In the genomic region with DNA sequence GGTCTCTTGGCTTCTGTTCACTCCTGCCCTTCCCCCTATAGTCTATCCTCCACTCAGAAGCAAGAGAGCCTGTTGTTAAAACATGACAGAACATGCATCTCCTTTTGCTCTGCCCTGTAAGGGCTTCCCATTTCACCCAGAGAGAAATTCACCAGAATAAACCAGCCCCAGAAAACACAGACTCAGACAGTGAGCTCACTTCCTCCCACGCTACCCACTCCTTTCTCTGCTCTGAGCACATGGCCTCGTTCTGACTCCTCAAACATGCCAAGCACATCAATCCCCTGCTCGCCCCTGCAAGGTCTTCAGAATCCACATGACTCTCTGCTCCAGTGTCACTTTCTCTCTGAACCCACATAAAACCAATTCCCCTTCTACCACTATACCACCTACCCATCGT, we compare ENCODE assay signal across 13 cellular contexts. TPM values are rescaled to one million over a fixed set of nuclear protein-coding genes. Genes with fewer than 3 reads are reported as not detected.
DNase-seq lines count a peak whose midpoint lies in the region; ATAC-seq, FAIRE-seq and TF ChIP-seq lines count a peak whose summit lies in the region.
"Had no signal": no experiment of that assay in that cellular context is flagged by ENCODE, and none has a peak within 500 bp of the region (broad histone marks: within the 10 kb centered on the region; RNA-seq: fewer than 3 reads in every experiment).

No MANE protein-coding gene starts in this region.

- 68 to 70% methylated on average over 4 of the region's 4 CpGs for WGBS in heart right ventricle, 2 donors
- 69% methylated on average over 4 of the region's 4 CpGs for WGBS in hepatocyte (ENCODE audit: low lambda C conversion rate, missing lambda C conversion rate)

- no peak for TF ChIP-seq CTCF in heart right ventricle (IDR thresholded peaks at IDR 0.05)
- TF ChIP-seq CTCF in right atrium auricular region (IDR thresholded peaks at IDR 0.05) = no peak
- TF ChIP-seq CTCF in keratinocyte (optimal IDR thresholded peaks at IDR 0.05 in 1 of 3, IDR thresholded peaks at IDR 0.05 in 1 of 3, conservative IDR thresholded peaks at IDR 0.05 in 1 of 3; ENCODE audit: extremely low read depth in 1 of 3, insufficient read depth in 2 of 3, low read length in 3 of 3) = no peak
- no peak for TF ChIP-seq CTCF in hepatocyte (IDR thresholded peaks at IDR 0.05; ENCODE audit: poor library complexity)

- peaks cover 31% of the 10 kb centered on the region for H3K79me2 ChIP-seq in keratinocyte (ENCODE audit: control insufficient read depth, insufficient read depth, low read length)
- peaks cover 44% of the 10 kb centered on the region for H3K79me2 ChIP-seq in hepatocyte
- H3K79me2 ChIP-seq: parathyroid adenoma had no signal

- H3K9ac ChIP-seq in keratinocyte (ENCODE audit: control insufficient read depth, extremely low read depth, insufficient read depth, low read length) = no peak overlapping the region
- H3K9ac ChIP-seq: parathyroid adenoma had no signal

- peaks cover 0 to 12% (median 0%) of the 10 kb centered on the region in 9 donors for H3K36me3 ChIP-seq in heart right ventricle
- no peaks in the 10 kb centered on the region for H3K36me3 ChIP-seq in right atrium auricular region
- H3K36me3 ChIP-seq in keratinocyte (ENCODE audit: control insufficient read depth in 2 of 2, extremely low read depth in 1 of 2, insufficient read depth in 2 of 2, low read length in 2 of 2) = peaks cover 0 to 11% of the 10 kb centered on the region in 2 experiments
- H3K36me3 ChIP-seq in hepatocyte (replicated peaks; ENCODE audit: insufficient read depth, low read depth) = no peaks in the 10 kb centered on the region

- H4K20me1 ChIP-seq in keratinocyte (ENCODE audit: control insufficient read depth, extremely low read depth, insufficient read depth, low read length) (no peaks in the 10 kb centered on the region), hepatocyte (ENCODE audit: insufficient read depth, poor library complexity, severe bottlenecking) (no peaks in the 10 kb centered on the region)

- H3K4me1 ChIP-seq in heart right ventricle (peaks cover 0 to 26% (median 0%) of the 10 kb centered on the region in 9 donors), right atrium auricular region (no peaks in the 10 kb centered on the region), keratinocyte (ENCODE audit: control insufficient read depth, extremely low read depth, insufficient read depth, low read length) (peaks cover 13% of the 10 kb centered on the region), hepatocyte (ENCODE audit: insufficient read depth) (no peaks in the 10 kb centered on the region)
- H3K4me1 ChIP-seq: parathyroid adenoma had no signal

- H3K27ac ChIP-seq in heart right ventricle (peak overlapping the region in 4 of 10 donors; percentile 16 to 62 (median 35)), right atrium auricular region (peak overlapping the region in 1 of 2 donors; percentile 1), keratinocyte (ENCODE audit: control insufficient read depth, insufficient read depth, low read length) (no peak overlapping the region), hepatocyte (no peak overlapping the region)
- H3K27ac ChIP-seq: parathyroid adenoma had no signal

- H3K9me2 ChIP-seq in hepatocyte (replicated peaks; ENCODE audit: insufficient read depth) = no peaks in the 10 kb centered on the region

- H3K27me3 ChIP-seq in heart right ventricle (no peaks in the 10 kb centered on the region), right atrium auricular region (no peaks in the 10 kb centered on the region), keratinocyte (ENCODE audit: control insufficient read depth, extremely low read depth, insufficient read depth, low read length) (no peaks in the 10 kb centered on the region), hepatocyte (no peaks in the 10 kb centered on the region)

- peak overlapping the region; percentile 18 for H3K4me2 ChIP-seq in keratinocyte (ENCODE audit: control insufficient read depth, extremely low read depth, insufficient read depth, low read depth, low read length)
- no peak overlapping the region for H3K4me2 ChIP-seq in hepatocyte

- H3K9me3 ChIP-seq in heart right ventricle = peaks cover 0 to 8% (median 0%) of the 10 kb centered on the region in 11 donors
- H3K9me3 ChIP-seq in right atrium auricular region = peaks cover 0 to 10% of the 10 kb centered on the region in 2 donors
- no peaks in the 10 kb centered on the region for H3K9me3 ChIP-seq in keratinocyte (ENCODE audit: control insufficient read depth, low read depth, low read length)
- H3K9me3 ChIP-seq in hepatocyte (ENCODE audit: low read depth) = no peaks in the 10 kb centered on the region

- ATAC-seq in heart right ventricle (peak in 6 of 8 donors; percentile 46 to 81 (median 56)), HG03025 (IDR thresholded peaks at IDR 0.05; ENCODE audit: low FRiP score, unreplicated experiment) (no peak)

- H2AFZ ChIP-seq in keratinocyte (ENCODE audit: control insufficient read depth, low read length) = no peak overlapping the region
- no peak overlapping the region for H2AFZ ChIP-seq in hepatocyte
- H2AFZ ChIP-seq: parathyroid adenoma had no signal

- intact Hi-C loops in heart right ventricle (cut with DNase I) = loop anchor here in 1 of 10 donors (10.0 kb wide), 1 partner anchor 85 kb away; no protein-coding TSS in a partner anchor

- no peak overlapping the region for H3K4me3 ChIP-seq in heart right ventricle
- H3K4me3 ChIP-seq in right atrium auricular region = no peak overlapping the region
- no peak overlapping the region for H3K4me3 ChIP-seq in keratinocyte (ENCODE audit: control insufficient read depth in 2 of 3, extremely low read depth in 1 of 3, insufficient read depth in 2 of 3, low read depth in 1 of 3, low read length in 3 of 3)
- H3K4me3 ChIP-seq in hepatocyte = no peak overlapping the region

- H3K9me1 ChIP-seq in keratinocyte (ENCODE audit: control insufficient read depth, extremely low read depth, insufficient read depth, low read length) = no peaks in the 10 kb centered on the region

- DNase-seq in heart right ventricle (peak in 1 of 2 donors; percentile 9), right atrium auricular region (ENCODE audit: low spot score) (no peak), astrocyte of the hippocampus (ENCODE audit: low read depth, low spot score) (peak; percentile 30), keratinocyte (ENCODE audit: low read depth, low spot score) (no peak), NCI-H1048 (lab: John Stamatoyannopoulos, UW) (no peak), hepatocyte (ENCODE audit: low spot score) (no peak)
- no peak for DNase-seq in stimulated activated CD4-positive, alpha-beta T cell treated with anti-CD3 and anti-CD28 coated beads, Interleukin-1b, Interleukin-23, amount 100 ng/mL, for 48 hours
- DNase-seq: activated CD4-positive, alpha-beta memory T cell treated with anti-CD3 and anti-CD28 coated beads, Interleukin-2, amount 10 ng/mL, durations not matched to agents 7 days and 5 days; central memory CD4-positive, alpha-beta T cell; DMS 273 treated with DMSO at 0.1 percent for 48 hours; NCI-H2029 had no signal

- peak; percentile 36 for FAIRE-seq in keratinocyte (lab: Jason Lieb, UNC)

- dilution Hi-C loops in keratinocyte (cut with MboI; ENCODE audit: extremely low pct_ligation_motif_present, low sequenced_read_pairs) = no loop called here

RNA-seq across cellular contexts. Expression of a gene that starts 50.4 kb away (rescaled TPM):
- total RNA-seq in heart right ventricle (10 to 100 TPM in 4 of 10 donors, 1 to 10 TPM in 6; 4.5 to 22.6 (median 8.0) TPM), right atrium auricular region (1 to 10 TPM; 8.0 to 9.6 TPM), hepatocyte (21.1 and 23.0 TPM in 2 replicates)
- polyA plus RNA-seq in heart right ventricle (1 to 10 TPM; 1.4 to 2.1 TPM), keratinocyte (4.7 to 15.4 TPM (median 9.2 TPM) in 3 replicates), hepatocyte (21.3 and 25.9 TPM in 2 replicates)
- 4.6 TPM for polyA plus RNA-seq in keratinocyte (2011; ENCODE audit: low read depth)
- polyA plus RNA-seq in keratinocyte (2011; cell fraction: cytosol; rRNA removed) = 7.0 and 9.4 TPM in 2 replicates
- 25.4 and 27.3 TPM in 2 replicates for polyA plus RNA-seq in keratinocyte (2011; cell fraction: nucleus; rRNA removed)
- 4.4 and 8.7 TPM in 2 replicates for polyA plus RNA-seq in keratinocyte (2012; ENCODE audit: low replicate concordance)
- 25.9 to 49.1 TPM (median 38.5 TPM) in 3 replicates for polyA minus RNA-seq in keratinocyte
- 5.2 TPM for polyA minus RNA-seq in keratinocyte (2011; cell fraction: cytosol; rRNA and poly(A)+ RNA removed)
- polyA minus RNA-seq in keratinocyte (2011; cell fraction: nucleus; rRNA and poly(A)+ RNA removed) = 19.9 and 36.3 TPM in 2 replicates
